ENCODE assay signal across 12 cellular contexts in the genomic region with DNA sequence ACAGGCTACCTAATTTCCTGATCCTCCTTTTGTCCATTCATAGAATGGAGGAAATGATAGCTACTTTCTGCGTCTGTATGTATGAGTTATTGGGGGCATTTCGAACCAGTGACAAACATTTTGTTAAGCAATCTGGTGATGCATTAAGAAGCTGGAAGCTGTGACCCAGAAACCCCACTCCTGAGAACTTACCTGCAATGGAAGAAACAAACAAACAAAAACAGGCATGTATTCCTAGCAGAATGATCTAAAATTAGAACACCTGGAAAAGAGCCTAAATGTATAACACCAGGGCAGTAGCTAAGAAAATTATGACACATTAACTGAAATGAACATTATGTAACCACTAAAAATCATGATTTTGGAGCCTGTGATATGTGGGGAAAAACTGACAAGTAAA. TPM values are rescaled to one million over a fixed set of nuclear protein-coding genes. Genes with fewer than 3 reads are reported as not detected.
A peak's percentile ranks its signal among the peaks of the same experiment; 100 is the strongest.
DNase-seq lines count a peak whose midpoint lies in the region; ATAC-seq and TF ChIP-seq lines count a peak whose summit lies in the region.
"Had no signal": no experiment of that assay in that cellular context is flagged by ENCODE, and none has a peak within 500 bp of the region (broad histone marks: within the 10 kb centered on the region; RNA-seq: fewer than 3 reads in every experiment).

No MANE protein-coding gene starts in this region.

- no peak for ATAC-seq in CD4-positive, alpha-beta T cell (ENCODE audit: poor library complexity)
- no peak for ATAC-seq in HG02973 (IDR thresholded peaks at IDR 0.05; ENCODE audit: unreplicated experiment)

- H3K27me3 Mint-ChIP-seq in CD4-positive, alpha-beta T cell, result no peaks in the 10 kb centered on the region

- no peaks in the 10 kb centered on the region for H3K27me3 ChIP-seq in CD4-positive, alpha-beta T cell (ENCODE audit: control insufficient read depth, insufficient read depth, low read length)

- no peak overlapping the region for H3K27ac ChIP-seq in CD4-positive, alpha-beta T cell (ENCODE audit: low read depth, low read length)
- H3K27ac ChIP-seq: RWPE1 had no signal

- CTCF ChIA-PET in CD4-positive, alpha-beta T cell (lab: Charles Lee), result interaction anchor here (1.0 kb wide), 1 partner anchor 61 kb away, joined by 3 read pairs; no protein-coding TSS in a partner anchor

- H3K9me3 Mint-ChIP-seq in CD4-positive, alpha-beta T cell, result no peaks in the 10 kb centered on the region

- DNase-seq in CD4-positive, alpha-beta T cell, result no peak
- DNase-seq in NCI-H69 (lab: John Stamatoyannopoulos, UW) (peak; percentile 9), dermis blood vessel endothelial cell (peak; percentile 17), pons (ENCODE audit: low spot score) (peak; percentile 22), GM19238 (ENCODE audit: insufficient read length, low spot score) (no peak), A172 (ENCODE audit: low spot score) (no peak)
- DNase-seq: DMS79; NCI-H187 treated with DMSO at 0.1 percent for 48 hours; stimulated activated CD4-positive, alpha-beta T cell treated with anti-CD3 and anti-CD28 coated beads, Interleukin-4, amount 100 ng/mL, for 4 hours; trophoblast cell had no signal

- no peaks in the 10 kb centered on the region for H3K9me3 ChIP-seq in CD4-positive, alpha-beta T cell (ENCODE audit: control insufficient read depth, low read length)

- intact Hi-C loops in CD4-positive, alpha-beta T cell (cut with DNase I, micrococcal nuclease), result no loop called here

- H3K27ac Mint-ChIP-seq in CD4-positive, alpha-beta T cell, result peak overlapping the region; percentile 92

- no peak for TF ChIP-seq CTCF in CD4-positive, alpha-beta T cell (IDR thresholded peaks at IDR 0.05)

- peaks cover 81% of the 10 kb centered on the region for H3K4me1 Mint-ChIP-seq in CD4-positive, alpha-beta T cell (ENCODE audit: low read depth)

- peaks cover 30% of the 10 kb centered on the region for H3K36me3 Mint-ChIP-seq in CD4-positive, alpha-beta T cell (ENCODE audit: low read depth)

- POLR2A ChIA-PET in CD4-positive, alpha-beta T cell (lab: Charles Lee), result no interaction called here

- peak overlapping the region; percentile 94 for H3K4me3 Mint-ChIP-seq in CD4-positive, alpha-beta T cell

RNA-seq across cellular contexts. Expression of a gene that starts 2.1 kb away (rescaled TPM):
- 100 to 1,000 TPM; 110 to 112 TPM for total RNA-seq in CD4-positive, alpha-beta T cell
- total RNA-seq in dermis blood vessel endothelial cell, result 68.1 and 73.7 TPM in 2 replicates
- total RNA-seq in A172 (2014; rRNA removed; shearing (Covaris generic)), result 234 and 248 TPM in 2 replicates

RNA-seq across cellular contexts. Expression of a gene that starts 33.4 kb away (rescaled TPM):
- not detected for total RNA-seq in CD4-positive, alpha-beta T cell
- total RNA-seq in dermis blood vessel endothelial cell, result 0.74 and 2.2 TPM in 2 replicates
- 0.10 and 0.12 TPM in 2 replicates for total RNA-seq in A172 (2014; rRNA removed; shearing (Covaris generic))

Comparison
In these comparisons a context has a peak if more than half of its experiments do, and no peak if none do; other contexts are left out.
1. DNase-seq: peak in NCI-H69 (single experiment), dermis blood vessel endothelial cell (single experiment) and pons (single experiment); none in CD4-positive, alpha-beta T cell (0 of 10), GM19238 (single experiment) and A172 (single experiment).